ENCODE assay signal across 8 cellular contexts in genomic region chr9:97983524-97984187, GRCh38. TPM values are rescaled to one million over a fixed set of nuclear protein-coding genes. Genes with fewer than 3 reads are reported as not detected.
DNase-seq lines count a peak whose midpoint lies in the region; TF ChIP-seq lines count a peak whose summit lies in the region.

No MANE protein-coding gene starts in this region.

- H3K4me2 ChIP-seq in DOHH2 (ENCODE audit: low read length) (peak overlapping the region; percentile 99), GM23248 (ENCODE audit: unreplicated experiment) (peak overlapping the region; percentile 54)

- H3K9ac ChIP-seq in GM23248, result peak overlapping the region; percentile 99

- peaks cover 8% of the 10 kb centered on the region; the same call in 1 of the 2 replicates for H4K20me1 ChIP-seq in DOHH2 (ENCODE audit: control insufficient read depth, insufficient read depth, low read depth, low read length)
- H4K20me1 ChIP-seq in GM23248 (ENCODE audit: insufficient read depth), result peaks cover 12% of the 10 kb centered on the region; the same call in 1 of the 2 replicates

- peaks cover 47% of the 10 kb centered on the region for H3K36me3 ChIP-seq in DOHH2 (ENCODE audit: control insufficient read depth, low read length)
- no peaks in the 10 kb centered on the region for H3K36me3 ChIP-seq in GM23248 (ENCODE audit: low read depth)
- no peaks in the 10 kb centered on the region for H3K36me3 ChIP-seq in muscle layer of duodenum (ENCODE audit: control insufficient read depth in 1 of 2, insufficient read depth in 2 of 2, low read length in 2 of 2)

- TF ChIP-seq CTCF in DOHH2 (IDR thresholded peaks at IDR 0.05; ENCODE audit: low read depth, low read length, poor library complexity, severe bottlenecking), result no peak

- H3K9me2 ChIP-seq in DOHH2 (replicated peaks; ENCODE audit: control insufficient read depth, low read length) (no peaks in the 10 kb centered on the region), GM23248 (ENCODE audit: insufficient read depth) (no peaks in the 10 kb centered on the region)

- in situ Hi-C loops in GM23248 (cut with MboI), result no loop called here

- H3K79me2 ChIP-seq in DOHH2 (ENCODE audit: control insufficient read depth, low read length) (peaks cover 74% of the 10 kb centered on the region), GM23248 (ENCODE audit: insufficient read depth) (peaks cover 41% of the 10 kb centered on the region)

- no peak for TF ChIP-seq POLR2A in erythroblast (IDR thresholded peaks at IDR 0.05; ENCODE audit: low read length)

- H2AFZ ChIP-seq in GM23248, result peak overlapping the region; percentile 73

- H3K27me3 ChIP-seq in DOHH2 (ENCODE audit: control insufficient read depth, low read length), result no peaks in the 10 kb centered on the region
- no peaks in the 10 kb centered on the region for H3K27me3 ChIP-seq in GM23248 (replicated peaks; ENCODE audit: insufficient read depth)
- H3K27me3 ChIP-seq in muscle layer of duodenum (ENCODE audit: low read depth, low read length), result no peaks in the 10 kb centered on the region

- DNase-seq in GM23248 (peak; percentile 73), NCI-H1092 treated with DMSO at 0.1 percent for 48 hours (lab: John Stamatoyannopoulos, UW) (peak; percentile 46), activated T-cell treated with anti-CD3 and anti-CD28 coated beads for 4 hours (peak; percentile 54), erythroblast (lab: John Stamatoyannopoulos, UW) (peak; percentile 71 to 85), DMS114 treated with DMSO at 0.1 percent for 48 hours (lab: John Stamatoyannopoulos, UW; ENCODE audit: unreplicated experiment) (no peak)
- DNase-seq in stimulated activated CD8-positive, alpha-beta memory T cell treated with anti-CD3 and anti-CD28 coated beads, Interleukin-7, amount 100 ng/mL, for 1 hour (ENCODE audit: low read depth in 2 of 2), result peak; percentile 27

- peaks cover 62% of the 10 kb centered on the region for H3K4me1 ChIP-seq in DOHH2 (ENCODE audit: control insufficient read depth, low read length)
- peaks cover 28% of the 10 kb centered on the region for H3K4me1 ChIP-seq in GM23248 (ENCODE audit: insufficient read depth)
- peaks cover 7 to 25% of the 10 kb centered on the region in 2 donors for H3K4me1 ChIP-seq in muscle layer of duodenum (ENCODE audit: control insufficient read depth in 1 of 2, insufficient read depth in 2 of 2, low read length in 2 of 2)

- H3K27ac ChIP-seq in DOHH2 (ENCODE audit: low read depth, low read length), result peak overlapping the region; percentile 88
- H3K27ac ChIP-seq in GM23248, result peak overlapping the region; percentile 94
- H3K27ac ChIP-seq in muscle layer of duodenum (ENCODE audit: low read length), result peak overlapping the region; percentile 75

- WGBS in GM23248 (ENCODE audit: low coverage in 1 of 2, low lambda C conversion rate in 2 of 2, missing lambda C conversion rate in 2 of 2), 2 experiments, result 0 to 1% methylated on average over 17 to 59 of the region's 70 CpGs

- H3F3A ChIP-seq in DOHH2 (ENCODE audit: control insufficient read depth, insufficient read depth), result peaks cover 8% of the 10 kb centered on the region
- peaks cover 15% of the 10 kb centered on the region; the same call in 1 of the 2 replicates for H3F3A ChIP-seq in GM23248 (ENCODE audit: insufficient read depth)

- H3K9me3 ChIP-seq in DOHH2 (ENCODE audit: control insufficient read depth, insufficient read depth, low read length) (no peaks in the 10 kb centered on the region), GM23248 (ENCODE audit: low read depth) (no peaks in the 10 kb centered on the region), muscle layer of duodenum (ENCODE audit: control insufficient read depth in 1 of 2, low read length in 2 of 2) (no peaks in the 10 kb centered on the region)

- H3K4me3 ChIP-seq in DOHH2 (ENCODE audit: low read length) (peak overlapping the region; percentile 81), GM23248 (peak overlapping the region; percentile 94), muscle layer of duodenum (ENCODE audit: low read depth in 1 of 2, low read length in 2 of 2) (peak overlapping the region; percentile 66 to 88)

RNA-seq across cellular contexts. Expression of gene ANP32B, which starts 0.5 kb away (rescaled TPM):
- total RNA-seq in GM23248 (2014; rRNA removed; shearing (Covaris generic)), result 11.2 and 35.3 TPM in 2 replicates
- 137 and 138 TPM in 2 replicates for polyA plus RNA-seq in GM23248 (2016; fragmentation: Nextera tagmentation; extraction: Ambion mirVana)

RNA-seq across cellular contexts. Expression of gene HEMGN, which starts 45.7 kb away (rescaled TPM):
- not detected in 2 replicates for total RNA-seq in GM23248 (2014; rRNA removed; shearing (Covaris generic))
- not detected in 2 replicates for polyA plus RNA-seq in GM23248 (2016; fragmentation: Nextera tagmentation; extraction: Ambion mirVana)
